10 cellular contexts compared by ENCODE assay signal in genomic region chr3:183185696-183186095, GRCh38. TPM values are rescaled to one million over a fixed set of nuclear protein-coding genes. Genes with fewer than 3 reads are reported as not detected.
DNase-seq lines count a peak whose midpoint lies in the region; ATAC-seq and TF ChIP-seq lines count a peak whose summit lies in the region.
"Had no signal": no experiment of that assay in that cellular context is flagged by ENCODE, and none has a peak within 500 bp of the region (broad histone marks: within the 10 kb centered on the region; RNA-seq: fewer than 3 reads in every experiment).

No MANE protein-coding gene starts in this region.

- H3K4me1 ChIP-seq in gastroesophageal sphincter = peaks cover 0 to 8% (median 0%) of the 10 kb centered on the region in 3 donors

- DNase-seq in AML-193 (lab: John Stamatoyannopoulos, UW) (peak; percentile 49 to 55), HCEC 1CT (peak; percentile 86), T-helper 17 cell (no peak), glomerular visceral epithelial cell (ENCODE audit: extremely low spot score) (peak; percentile 7), HuH-7 (ENCODE audit: low spot score) (no peak)
- DNase-seq: activated CD8-positive, alpha-beta memory T cell treated with anti-CD3 and anti-CD28 coated beads, Interleukin-2, amount 10 ng/mL, durations not matched to agents 7 days and 5 days; natural killer cell had no signal

- 22 to 24% methylated on average over 3 to 4 of the region's 4 CpGs for WGBS in gastroesophageal sphincter (ENCODE audit: low coverage in 1 of 2), 2 donors

- H3K4me1 Mint-ChIP-seq in T-helper 17 cell = peaks cover 4% of the 10 kb centered on the region
- H3K4me1 Mint-ChIP-seq: natural killer cell had no signal

- H3K4me3 Mint-ChIP-seq in T-helper 17 cell = no peak overlapping the region
- H3K4me3 Mint-ChIP-seq: activated CD8-positive, alpha-beta memory T cell treated with anti-CD3 and anti-CD28 coated beads, Interleukin-2, amount 10 ng/mL, durations not matched to agents 7 days and 5 days; natural killer cell had no signal

- peaks cover 13% of the 10 kb centered on the region for H3K27me3 ChIP-seq in gastroesophageal sphincter

- H3K27ac Mint-ChIP-seq in T-helper 17 cell = peak overlapping the region; percentile 4
- H3K27ac Mint-ChIP-seq: activated CD8-positive, alpha-beta memory T cell treated with anti-CD3 and anti-CD28 coated beads, Interleukin-2, amount 10 ng/mL, durations not matched to agents 7 days and 5 days; natural killer cell had no signal

- H3K36me3 ChIP-seq in gastroesophageal sphincter = no peaks in the 10 kb centered on the region

- no peak for TF ChIP-seq CTCF in gastroesophageal sphincter (IDR thresholded peaks at IDR 0.05)

- H3K4me3 ChIP-seq in gastroesophageal sphincter = no peak overlapping the region

- H3K36me3 Mint-ChIP-seq in T-helper 17 cell (ENCODE audit: low read depth) = no peaks in the 10 kb centered on the region
- H3K36me3 Mint-ChIP-seq: activated CD8-positive, alpha-beta memory T cell treated with anti-CD3 and anti-CD28 coated beads, Interleukin-2, amount 10 ng/mL, durations not matched to agents 7 days and 5 days; natural killer cell had no signal

- no peak for ATAC-seq in T-helper 17 cell
- ATAC-seq in GM21786 (IDR thresholded peaks at IDR 0.05; ENCODE audit: unreplicated experiment) = no peak
- no peak for ATAC-seq in gastroesophageal sphincter
- ATAC-seq in HG02970 (IDR thresholded peaks at IDR 0.05; ENCODE audit: low FRiP score, unreplicated experiment) = no peak
- ATAC-seq: activated CD8-positive, alpha-beta memory T cell treated with anti-CD3 and anti-CD28 coated beads, Interleukin-2, amount 10 ng/mL, durations not matched to agents 7 days and 5 days; natural killer cell had no signal

- no peak overlapping the region for H3K27ac ChIP-seq in gastroesophageal sphincter

- no peak for TF ChIP-seq POLR2A in gastroesophageal sphincter (IDR thresholded peaks at IDR 0.05)

- H3K27me3 Mint-ChIP-seq in T-helper 17 cell = peaks cover 2% of the 10 kb centered on the region
- H3K27me3 Mint-ChIP-seq: activated CD8-positive, alpha-beta memory T cell treated with anti-CD3 and anti-CD28 coated beads, Interleukin-2, amount 10 ng/mL, durations not matched to agents 7 days and 5 days had no signal

- TF ChIP-seq EP300 in gastroesophageal sphincter (IDR thresholded peaks at IDR 0.05) = no peak

- H3K9me3 ChIP-seq in T-helper 17 cell (ENCODE audit: control insufficient read depth, low read length, poor library complexity, severe bottlenecking) (no peaks in the 10 kb centered on the region), gastroesophageal sphincter (no peaks in the 10 kb centered on the region)

RNA-seq across cellular contexts. Expression of gene LAMP3, which starts 23.2 kb away (rescaled TPM):
- total RNA-seq in T-helper 17 cell = 1 to 10 TPM; 1.9 to 2.0 TPM
- under 1 TPM in 1 of 4 donors, not detected in 3; 0.74 TPM for total RNA-seq in gastroesophageal sphincter

Comparison
In these comparisons a context has a peak if more than half of its experiments do, and no peak if none do; other contexts are left out.
1. DNase-seq: peak in AML-193 (2 of 2), HCEC 1CT (single experiment) and glomerular visceral epithelial cell (single experiment); none in T-helper 17 cell (0 of 3) and HuH-7 (single experiment).